Comparison of ENCODE assay signal across 15 cellular contexts in genomic region chr9:129506892-129507291, GRCh38.
A peak's percentile ranks its signal among the peaks of the same experiment; 100 is the strongest.
DNase-seq lines count a peak whose midpoint lies in the region; ATAC-seq and TF ChIP-seq lines count a peak whose summit lies in the region.
"Had no signal": no experiment of that assay in that cellular context is flagged by ENCODE, and none has a peak within 500 bp of the region (broad histone marks: within the 10 kb centered on the region; RNA-seq: fewer than 3 reads in every experiment).

No MANE protein-coding gene starts in this region.

- peak overlapping the region; percentile 64 for H2BK120ac ChIP-seq in mesenchymal stem cell (ENCODE audit: low read depth, low read length)

- H3K9me3 Mint-ChIP-seq in natural killer cell: no peaks in the 10 kb centered on the region
- H3K9me3 Mint-ChIP-seq: stimulated activated naive CD8-positive, alpha-beta T cell treated with anti-CD3 and anti-CD28 coated beads, Interleukin-15, Interleukin-2, amounts not matched to agents 100 ng/mL and 50 ng/mL, for 24 hours had no signal

- intact Hi-C loops in natural killer cell (cut with micrococcal nuclease): no loop called here

- H3K4ac ChIP-seq in mesenchymal stem cell (ENCODE audit: low read depth in 1 of 2, low read length in 2 of 2): no peak overlapping the region

- H3K36me3 Mint-ChIP-seq in natural killer cell: no peaks in the 10 kb centered on the region

- no peak for TF ChIP-seq CTCF in AG10803 (conservative IDR thresholded peaks at IDR 0.05; ENCODE audit: low read length)
- no peak for TF ChIP-seq CTCF in natural killer cell (IDR thresholded peaks at IDR 0.05)

- no peak overlapping the region for H2AFZ ChIP-seq in mesenchymal stem cell (ENCODE audit: low read depth, low read length)

- H3K27me3 Mint-ChIP-seq in natural killer cell (ENCODE audit: low read depth in 2 of 2): peaks cover 0 to 5% of the 10 kb centered on the region in 2 donors
- H3K27me3 Mint-ChIP-seq: stimulated activated naive CD8-positive, alpha-beta T cell treated with anti-CD3 and anti-CD28 coated beads, Interleukin-15, Interleukin-2, amounts not matched to agents 100 ng/mL and 50 ng/mL, for 24 hours had no signal

- H3K4me3 ChIP-seq in AG10803 (ENCODE audit: low read length) (no peak overlapping the region), mesenchymal stem cell (ENCODE audit: insufficient read depth in 1 of 2, low read depth in 1 of 2, low read length in 2 of 2) (no peak overlapping the region)
- H3K4me3 ChIP-seq: BLaER1, heart right ventricle, Peyer's patch had no signal

- H3K4me3 Mint-ChIP-seq in natural killer cell: no peak overlapping the region
- H3K4me3 Mint-ChIP-seq: stimulated activated naive CD8-positive, alpha-beta T cell treated with anti-CD3 and anti-CD28 coated beads, Interleukin-15, Interleukin-2, amounts not matched to agents 100 ng/mL and 50 ng/mL, for 24 hours had no signal

- H4K8ac ChIP-seq in mesenchymal stem cell (ENCODE audit: low read length): no peak overlapping the region

- H3K4me2 ChIP-seq in mesenchymal stem cell (ENCODE audit: low read length, poor library complexity, severe bottlenecking): no peak overlapping the region
- H3K4me2 ChIP-seq: BLaER1 had no signal

- no peak overlapping the region for H2BK5ac ChIP-seq in mesenchymal stem cell (ENCODE audit: low read depth, low read length, poor library complexity, severe bottlenecking)

- H3K27ac ChIP-seq in mesenchymal stem cell (ENCODE audit: low read length, poor library complexity, severe bottlenecking): no peak overlapping the region
- H3K27ac ChIP-seq: BLaER1, heart right ventricle, Peyer's patch had no signal

- peaks cover 16% of the 10 kb centered on the region for H3K4me1 ChIP-seq in mesenchymal stem cell (ENCODE audit: control insufficient read depth, insufficient read depth, low read depth, low read length)
- H3K4me1 ChIP-seq: Peyer's patch had no signal

- peak overlapping the region in 1 of 2 experiments; percentile 54 for H2BK12ac ChIP-seq in mesenchymal stem cell (ENCODE audit: low read length in 2 of 2)

- no peak overlapping the region for H3K9ac ChIP-seq in mesenchymal stem cell (ENCODE audit: low read length)
- H3K9ac ChIP-seq: BLaER1 had no signal

- H4K91ac ChIP-seq in mesenchymal stem cell (ENCODE audit: low read length): no peak overlapping the region

- no peaks in the 10 kb centered on the region for H3K27me3 ChIP-seq in mesenchymal stem cell (ENCODE audit: control insufficient read depth in 1 of 2, insufficient read depth in 1 of 2, low read length in 2 of 2)
- H3K27me3 ChIP-seq: BLaER1, heart right ventricle, Peyer's patch had no signal

- 51% methylated on average over 5 of the region's 6 CpGs for WGBS in mesenchymal stem cell

- no peak overlapping the region for H3K14ac ChIP-seq in mesenchymal stem cell (ENCODE audit: low read length in 2 of 2)

- H3K27ac Mint-ChIP-seq in natural killer cell: no peak overlapping the region
- H3K27ac Mint-ChIP-seq: stimulated activated naive CD8-positive, alpha-beta T cell treated with anti-CD3 and anti-CD28 coated beads, Interleukin-15, Interleukin-2, amounts not matched to agents 100 ng/mL and 50 ng/mL, for 24 hours had no signal

- H3K18ac ChIP-seq in mesenchymal stem cell (ENCODE audit: low read depth in 1 of 2, low read length in 2 of 2): no peak overlapping the region

- ATAC-seq in HG03175 (IDR thresholded peaks at IDR 0.05; ENCODE audit: unreplicated experiment) (no peak), natural killer cell (no peak), GM21367 (IDR thresholded peaks at IDR 0.05; ENCODE audit: unreplicated experiment) (no peak)

- no peak overlapping the region for H3K23ac ChIP-seq in mesenchymal stem cell (ENCODE audit: low read length in 2 of 2)

- H2AK5ac ChIP-seq in mesenchymal stem cell (ENCODE audit: low read length, severe bottlenecking): no peak overlapping the region

- H2BK15ac ChIP-seq in mesenchymal stem cell (ENCODE audit: low read depth, poor library complexity, severe bottlenecking): peak overlapping the region; percentile 17

- H3K36me3 ChIP-seq in mesenchymal stem cell (ENCODE audit: control insufficient read depth in 1 of 2, insufficient read depth in 2 of 2, low read depth in 1 of 2, low read length in 2 of 2): peaks cover 16 to 19% of the 10 kb centered on the region in 2 experiments
- H3K36me3 ChIP-seq: Peyer's patch had no signal

- no peaks in the 10 kb centered on the region for H3K4me1 Mint-ChIP-seq in natural killer cell

- peaks cover 23% of the 10 kb centered on the region for H3K9me3 ChIP-seq in mesenchymal stem cell (ENCODE audit: control insufficient read depth, low read length)
- H3K9me3 ChIP-seq: Peyer's patch had no signal

- H3K79me1 ChIP-seq in mesenchymal stem cell (replicated peaks; ENCODE audit: low read length, poor library complexity, severe bottlenecking): no peaks in the 10 kb centered on the region

- DNase-seq in AG10803 (ENCODE audit: low read depth) (peak; percentile 57), LHCN-M2 (ENCODE audit: low read depth) (peak; percentile 75), dermis blood vessel endothelial cell (peak; percentile 55), mesenchymal stem cell (peak; percentile 71), COLO829 (ENCODE audit: low spot score) (no peak), natural killer cell (no peak)
- DNase-seq: activated CD8-positive, alpha-beta memory T cell treated with anti-CD3 and anti-CD28 coated beads, Interleukin-2, amount 50 U/mL, for 4 hours; amniotic stem cell; effector CD4-positive, alpha-beta T cell; heart right ventricle; Peyer's patch had no signal

Comparison
In these comparisons a context has a peak if more than half of its experiments do, and no peak if none do; other contexts are left out.
1. DNase-seq: peak in AG10803 (single experiment), LHCN-M2 (single experiment), dermis blood vessel endothelial cell (single experiment) and mesenchymal stem cell (single experiment); none in COLO829 (single experiment) and natural killer cell (single experiment).